In the genomic region with DNA sequence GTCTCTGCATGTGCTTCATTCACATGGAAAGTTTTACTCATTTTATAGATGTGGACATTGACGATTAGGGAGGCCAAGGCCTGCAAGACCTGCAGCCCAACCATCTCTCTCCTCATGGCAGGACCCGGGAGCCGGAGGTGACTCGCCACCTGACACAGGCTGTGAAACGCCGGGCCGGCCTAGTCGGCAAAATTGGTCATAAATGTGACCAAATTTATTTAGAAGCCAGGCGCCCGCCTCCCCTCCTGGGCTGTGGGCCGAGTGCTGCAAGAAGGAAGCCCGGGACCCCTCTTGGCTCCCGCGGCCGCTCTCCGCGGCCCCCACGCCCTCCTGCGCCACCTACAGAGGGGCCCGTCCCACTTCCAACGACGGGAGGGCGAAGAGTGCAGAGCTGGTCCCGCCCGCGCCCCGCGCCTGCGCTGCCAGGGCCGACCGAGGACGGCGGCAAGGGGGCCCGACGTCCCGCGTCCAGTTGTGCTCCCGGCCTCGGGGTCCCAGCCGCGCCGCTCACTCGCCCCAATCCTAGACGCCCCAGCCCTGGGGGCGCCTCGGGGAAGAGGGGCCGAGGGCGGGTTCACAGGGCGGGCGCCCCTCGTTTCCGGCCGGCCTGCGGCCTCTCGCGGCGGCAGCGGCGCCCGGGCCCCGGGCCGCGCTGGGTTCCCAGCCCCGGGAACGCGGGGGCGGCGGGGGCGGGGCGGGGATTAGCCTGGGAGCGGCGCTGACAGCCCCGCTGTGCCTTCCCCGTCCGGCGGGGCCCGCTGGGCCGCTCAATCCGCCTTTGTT, we compare ENCODE assay signal across 2 cellular contexts.
TF ChIP-seq lines count a peak whose summit lies in the region.

No MANE protein-coding gene starts in this region.

TF ChIP-seq in GM12891, 5 proteins besides CTCF, POLR2A, EP300 and RAD21 (continued from another document):
- TF ChIP-seq PAX5 (IDR thresholded peaks at IDR 0.05; ENCODE audit: insufficient read depth, low read length, severe bottlenecking) = no peak
- no peak for TF ChIP-seq POU2F2 (IDR thresholded peaks at IDR 0.05; ENCODE audit: low read depth, low read length)

TF ChIP-seq in GM12878, 131 proteins besides CTCF, POLR2A, EP300 and RAD21 (continues in another document):
- TF ChIP-seq, protein P1, sequence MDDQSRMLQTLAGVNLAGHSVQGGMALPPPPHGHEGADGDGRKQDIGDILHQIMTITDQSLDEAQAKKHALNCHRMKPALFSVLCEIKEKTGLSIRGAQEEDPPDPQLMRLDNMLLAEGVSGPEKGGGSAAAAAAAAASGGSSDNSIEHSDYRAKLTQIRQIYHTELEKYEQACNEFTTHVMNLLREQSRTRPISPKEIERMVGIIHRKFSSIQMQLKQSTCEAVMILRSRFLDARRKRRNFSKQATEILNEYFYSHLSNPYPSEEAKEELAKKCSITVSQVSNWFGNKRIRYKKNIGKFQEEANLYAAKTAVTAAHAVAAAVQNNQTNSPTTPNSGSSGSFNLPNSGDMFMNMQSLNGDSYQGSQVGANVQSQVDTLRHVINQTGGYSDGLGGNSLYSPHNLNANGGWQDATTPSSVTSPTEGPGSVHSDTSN (IDR thresholded peaks at IDR 0.05; ENCODE audit: insufficient replicate concordance, low read depth, low read length) = no peak
- TF ChIP-seq LARP7 (IDR thresholded peaks at IDR 0.05) (0 out of 2 replicates have a peak, but pooled peaks have one; percentile 32), ZNF274 (IDR thresholded peaks at IDR 0.05; ENCODE audit: insufficient read depth, insufficient read length) (no peak), ZNF217 (IDR thresholded peaks at IDR 0.05) (no peak), EGR1 (IDR thresholded peaks at IDR 0.05; ENCODE audit: borderline replicate concordance in 1 of 2, low read depth in 2 of 2, low read length in 2 of 2) (peak in 1 of 2 experiments; percentile 83; a peak in 2 of 3 replicates), KLF5 (IDR thresholded peaks at IDR 0.05; ENCODE audit: partially characterized antibody) (no peak), CEBPB (IDR thresholded peaks at IDR 0.05; ENCODE audit: borderline replicate concordance in 1 of 2, low read depth in 2 of 2, low read length in 2 of 2) (no peak), SUZ12 (IDR thresholded peaks at IDR 0.05; ENCODE audit: unreplicated experiment) (no peak), ZNF207 (IDR thresholded peaks at IDR 0.05; ENCODE audit: borderline replicate concordance) (no peak), MYC (IDR thresholded peaks at IDR 0.05; ENCODE audit: insufficient read depth, insufficient read length, insufficient replicate concordance, low read length, severe bottlenecking) (no peak), TCF12 (IDR thresholded peaks at IDR 0.05; ENCODE audit: low read depth, low read length) (no peak), HSF1 (IDR thresholded peaks at IDR 0.05; ENCODE audit: low read depth, low read length) (no peak), RUNX3 (IDR thresholded peaks at IDR 0.05; ENCODE audit: low read length) (no peak), CUX1 (IDR thresholded peaks at IDR 0.05; ENCODE audit: insufficient replicate concordance, low read depth, low read length) (no peak), ESRRA (IDR thresholded peaks at IDR 0.05; ENCODE audit: low read length) (no peak), KDM1A (IDR thresholded peaks at IDR 0.05; ENCODE audit: borderline replicate concordance) (no peak), FOXK2 (IDR thresholded peaks at IDR 0.05) (no peak), MXI1 (IDR thresholded peaks at IDR 0.05; ENCODE audit: low read depth, low read length) (no peak), IRF5 (IDR thresholded peaks at IDR 0.05; ENCODE audit: borderline replicate concordance) (no peak), PML (IDR thresholded peaks at IDR 0.05; ENCODE audit: low read length) (no peak), IKZF1 (conservative IDR thresholded peaks at IDR 0.05) (peak; percentile 41; the same call in 1 of the 2 replicates), SKIL (IDR thresholded peaks at IDR 0.05; ENCODE audit: low read depth, poor library complexity, severe bottlenecking) (no peak), TCF7 (IDR thresholded peaks at IDR 0.05; ENCODE audit: borderline replicate concordance) (no peak), BRCA1 (IDR thresholded peaks at IDR 0.05; ENCODE audit: low read depth, low read length) (no peak), ZBTB33 (IDR thresholded peaks at IDR 0.05) (no peak), ATF2 (IDR thresholded peaks at IDR 0.05; ENCODE audit: low read length) (no peak)
- TF ChIP-seq, protein P2, sequence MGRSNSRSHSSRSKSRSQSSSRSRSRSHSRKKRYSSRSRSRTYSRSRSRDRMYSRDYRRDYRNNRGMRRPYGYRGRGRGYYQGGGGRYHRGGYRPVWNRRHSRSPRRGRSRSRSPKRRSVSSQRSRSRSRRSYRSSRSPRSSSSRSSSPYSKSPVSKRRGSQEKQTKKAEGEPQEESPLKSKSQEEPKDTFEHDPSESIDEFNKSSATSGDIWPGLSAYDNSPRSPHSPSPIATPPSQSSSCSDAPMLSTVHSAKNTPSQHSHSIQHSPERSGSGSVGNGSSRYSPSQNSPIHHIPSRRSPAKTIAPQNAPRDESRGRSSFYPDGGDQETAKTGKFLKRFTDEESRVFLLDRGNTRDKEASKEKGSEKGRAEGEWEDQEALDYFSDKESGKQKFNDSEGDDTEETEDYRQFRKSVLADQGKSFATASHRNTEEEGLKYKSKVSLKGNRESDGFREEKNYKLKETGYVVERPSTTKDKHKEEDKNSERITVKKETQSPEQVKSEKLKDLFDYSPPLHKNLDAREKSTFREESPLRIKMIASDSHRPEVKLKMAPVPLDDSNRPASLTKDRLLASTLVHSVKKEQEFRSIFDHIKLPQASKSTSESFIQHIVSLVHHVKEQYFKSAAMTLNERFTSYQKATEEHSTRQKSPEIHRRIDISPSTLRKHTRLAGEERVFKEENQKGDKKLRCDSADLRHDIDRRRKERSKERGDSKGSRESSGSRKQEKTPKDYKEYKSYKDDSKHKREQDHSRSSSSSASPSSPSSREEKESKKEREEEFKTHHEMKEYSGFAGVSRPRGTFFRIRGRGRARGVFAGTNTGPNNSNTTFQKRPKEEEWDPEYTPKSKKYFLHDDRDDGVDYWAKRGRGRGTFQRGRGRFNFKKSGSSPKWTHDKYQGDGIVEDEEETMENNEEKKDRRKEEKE (IDR thresholded peaks at IDR 0.05) = no peak
- TF ChIP-seq, protein P3, sequence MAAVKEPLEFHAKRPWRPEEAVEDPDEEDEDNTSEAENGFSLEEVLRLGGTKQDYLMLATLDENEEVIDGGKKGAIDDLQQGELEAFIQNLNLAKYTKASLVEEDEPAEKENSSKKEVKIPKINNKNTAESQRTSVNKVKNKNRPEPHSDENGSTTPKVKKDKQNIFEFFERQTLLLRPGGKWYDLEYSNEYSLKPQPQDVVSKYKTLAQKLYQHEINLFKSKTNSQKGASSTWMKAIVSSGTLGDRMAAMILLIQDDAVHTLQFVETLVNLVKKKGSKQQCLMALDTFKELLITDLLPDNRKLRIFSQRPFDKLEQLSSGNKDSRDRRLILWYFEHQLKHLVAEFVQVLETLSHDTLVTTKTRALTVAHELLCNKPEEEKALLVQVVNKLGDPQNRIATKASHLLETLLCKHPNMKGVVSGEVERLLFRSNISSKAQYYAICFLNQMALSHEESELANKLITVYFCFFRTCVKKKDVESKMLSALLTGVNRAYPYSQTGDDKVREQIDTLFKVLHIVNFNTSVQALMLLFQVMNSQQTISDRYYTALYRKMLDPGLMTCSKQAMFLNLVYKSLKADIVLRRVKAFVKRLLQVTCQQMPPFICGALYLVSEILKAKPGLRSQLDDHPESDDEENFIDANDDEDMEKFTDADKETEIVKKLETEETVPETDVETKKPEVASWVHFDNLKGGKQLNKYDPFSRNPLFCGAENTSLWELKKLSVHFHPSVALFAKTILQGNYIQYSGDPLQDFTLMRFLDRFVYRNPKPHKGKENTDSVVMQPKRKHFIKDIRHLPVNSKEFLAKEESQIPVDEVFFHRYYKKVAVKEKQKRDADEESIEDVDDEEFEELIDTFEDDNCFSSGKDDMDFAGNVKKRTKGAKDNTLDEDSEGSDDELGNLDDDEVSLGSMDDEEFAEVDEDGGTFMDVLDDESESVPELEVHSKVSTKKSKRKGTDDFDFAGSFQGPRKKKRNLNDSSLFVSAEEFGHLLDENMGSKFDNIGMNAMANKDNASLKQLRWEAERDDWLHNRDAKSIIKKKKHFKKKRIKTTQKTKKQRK (IDR thresholded peaks at IDR 0.05; ENCODE audit: low read depth, low read length) = no peak
